ENCODE assay signal across 36 cellular contexts in the genomic region with DNA sequence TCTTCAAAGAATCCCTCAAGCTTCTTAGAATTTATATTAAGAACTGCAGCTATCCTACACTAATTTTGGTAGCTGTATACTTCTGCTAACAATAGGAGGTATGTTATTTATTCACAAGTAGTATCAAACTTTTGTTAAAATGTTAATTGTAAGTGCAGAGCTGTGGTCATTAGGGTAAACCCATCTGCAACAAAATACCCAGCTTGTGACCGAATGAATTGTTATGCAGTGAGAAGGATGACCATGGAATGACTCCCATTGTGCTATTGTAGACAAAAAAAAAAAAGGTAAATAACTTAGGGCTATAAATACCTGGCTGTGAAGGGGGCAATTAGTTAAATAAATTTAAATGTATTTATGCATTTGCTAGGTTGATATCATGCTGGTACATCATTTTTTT.
"Had no signal": no experiment of that assay in that cellular context is flagged by ENCODE, and none has a peak within 500 bp of the region (broad histone marks: within the 10 kb centered on the region; RNA-seq: fewer than 3 reads in every experiment).

No MANE protein-coding gene starts in this region.

- H3K4me2 ChIP-seq: neural progenitor cell had no signal

- DNase-seq: activated CD4-positive, alpha-beta T cell treated with anti-CD3 and anti-CD28 coated beads for 4 hours; activated CD4-positive, alpha-beta T cell treated with anti-CD3 and anti-CD28 coated beads, Interleukin-2, amount 50 U/mL, for 4 hours; activated CD8-positive, alpha-beta memory T cell treated with anti-CD3 and anti-CD28 coated beads for 24 hours; activated CD8-positive, alpha-beta memory T cell treated with anti-CD3 and anti-CD28 coated beads, Interleukin-2, amount 50 U/mL, for 4 hours; activated effector memory CD4-positive, alpha-beta T cell treated with anti-CD3 and anti-CD28 coated beads, Interleukin-2, amount 50 U/mL, for 16 hours; activated naive CD4-positive, alpha-beta T cell treated with anti-CD3 and anti-CD28 coated beads for 36 hours; activated naive CD8-positive, alpha-beta T cell treated with anti-CD3 and anti-CD28 coated beads for 36 hours; activated T-cell treated with anti-CD3 and anti-CD28 coated beads, Interleukin-2, amount 50 U/mL, for 1 hour; adrenal gland; aorta; body of pancreas; effector CD8-positive, alpha-beta T cell; esophagus squamous epithelium; foreskin melanocyte; heart right ventricle; immature natural killer cell; kidney; left colon; natural killer cell; occipital lobe; psoas muscle; sigmoid colon; small intestine; stimulated activated CD4-positive, alpha-beta T cell treated with anti-CD3 and anti-CD28 coated beads, Interleukin-4, amount 100 ng/mL, for 24 hours; stimulated activated naive CD8-positive, alpha-beta T cell treated with anti-CD3 and anti-CD28 coated beads, Interleukin-15, amount 100 ng/mL, for 72 hours; substantia nigra; uterus had no signal

- H3K27me3 ChIP-seq: adrenal gland, body of pancreas, esophagus squamous epithelium, neural progenitor cell, sigmoid colon, uterus had no signal

- H2AFZ ChIP-seq: neural progenitor cell, parathyroid adenoma had no signal

- H3K27ac ChIP-seq: adrenal gland, body of pancreas, epithelial cell of prostate, esophagus squamous epithelium, heart right ventricle, neural progenitor cell, parathyroid adenoma, psoas muscle, sigmoid colon, uterus had no signal

- H3K4me3 Mint-ChIP-seq: activated naive CD4-positive, alpha-beta T cell treated with anti-CD3 and anti-CD28 coated beads for 36 hours; activated naive CD8-positive, alpha-beta T cell treated with anti-CD3 and anti-CD28 coated beads for 36 hours; activated T-helper 1 cell treated with anti-CD3 and anti-CD28 coated beads, Interleukin-12 subunit alpha, Interleukin-12 subunit beta, Interleukin-2, Interleukin-4 antibody, amounts not matched to agents 30 ng/mL and 10 ng/mL and 1 ng/mL, durations not matched to agents 14 hours and 24 hours and 36 hours; immature natural killer cell; memory B cell; natural killer cell; neural progenitor cell; stimulated activated effector memory CD8-positive, alpha-beta T cell treated with anti-CD3 and anti-CD28 coated beads, Interleukin-12 subunit alpha, Interleukin-12 subunit beta, amount 100 ng/mL, for 72 hours; stimulated activated naive CD8-positive, alpha-beta T cell treated with anti-CD3 and anti-CD28 coated beads, Interleukin-15, amount 100 ng/mL, for 72 hours; type B pancreatic cell had no signal

- FAIRE-seq: colon, endometrium, kidney, small intestine had no signal

- H3K4me3 ChIP-seq: adrenal gland, body of pancreas, esophagus squamous epithelium, heart right ventricle, neural progenitor cell, psoas muscle, sigmoid colon, uterus had no signal

- H3K27ac Mint-ChIP-seq: activated naive CD4-positive, alpha-beta T cell treated with anti-CD3 and anti-CD28 coated beads for 36 hours; activated naive CD8-positive, alpha-beta T cell treated with anti-CD3 and anti-CD28 coated beads for 36 hours; activated T-helper 1 cell treated with anti-CD3 and anti-CD28 coated beads, Interleukin-12 subunit alpha, Interleukin-12 subunit beta, Interleukin-2, Interleukin-4 antibody, amounts not matched to agents 30 ng/mL and 10 ng/mL and 1 ng/mL, durations not matched to agents 14 hours and 24 hours and 36 hours; immature natural killer cell; memory B cell; natural killer cell; neural progenitor cell; stimulated activated effector memory CD8-positive, alpha-beta T cell treated with anti-CD3 and anti-CD28 coated beads, Interleukin-12 subunit alpha, Interleukin-12 subunit beta, amount 100 ng/mL, for 72 hours; stimulated activated naive CD8-positive, alpha-beta T cell treated with anti-CD3 and anti-CD28 coated beads, Interleukin-15, amount 100 ng/mL, for 72 hours; type B pancreatic cell had no signal

- H3K4me1 ChIP-seq: adrenal gland, body of pancreas, esophagus squamous epithelium, heart right ventricle, neural progenitor cell, parathyroid adenoma, psoas muscle, sigmoid colon, uterus had no signal

- H3K9me3 ChIP-seq: psoas muscle, sigmoid colon, uterus had no signal

- H3K36me3 ChIP-seq: adrenal gland, esophagus squamous epithelium, heart right ventricle, neural progenitor cell, sigmoid colon, uterus had no signal

- ATAC-seq: body of pancreas; heart right ventricle; left colon; natural killer cell; psoas muscle; stimulated activated effector memory CD8-positive, alpha-beta T cell treated with anti-CD3 and anti-CD28 coated beads, Interleukin-12 subunit alpha, Interleukin-12 subunit beta, amount 100 ng/mL, for 72 hours; stimulated activated naive CD8-positive, alpha-beta T cell treated with anti-CD3 and anti-CD28 coated beads, Interleukin-15, amount 100 ng/mL, for 72 hours had no signal

- H3K9ac ChIP-seq: neural progenitor cell, parathyroid adenoma had no signal

- H3K4me1 Mint-ChIP-seq: activated naive CD8-positive, alpha-beta T cell treated with anti-CD3 and anti-CD28 coated beads for 36 hours; immature natural killer cell; memory B cell; natural killer cell; neural progenitor cell; stimulated activated effector memory CD8-positive, alpha-beta T cell treated with anti-CD3 and anti-CD28 coated beads, Interleukin-12 subunit alpha, Interleukin-12 subunit beta, amount 100 ng/mL, for 72 hours; stimulated activated naive CD8-positive, alpha-beta T cell treated with anti-CD3 and anti-CD28 coated beads, Interleukin-15, amount 100 ng/mL, for 72 hours had no signal

- H3K36me3 Mint-ChIP-seq: activated naive CD8-positive, alpha-beta T cell treated with anti-CD3 and anti-CD28 coated beads for 36 hours; immature natural killer cell; memory B cell; neural progenitor cell; stimulated activated effector memory CD8-positive, alpha-beta T cell treated with anti-CD3 and anti-CD28 coated beads, Interleukin-12 subunit alpha, Interleukin-12 subunit beta, amount 100 ng/mL, for 72 hours; type B pancreatic cell had no signal

- H3K27me3 Mint-ChIP-seq: activated naive CD8-positive, alpha-beta T cell treated with anti-CD3 and anti-CD28 coated beads for 36 hours; memory B cell; stimulated activated naive CD8-positive, alpha-beta T cell treated with anti-CD3 and anti-CD28 coated beads, Interleukin-15, amount 100 ng/mL, for 72 hours; type B pancreatic cell had no signal

- H3K79me2 ChIP-seq: parathyroid adenoma had no signal
